Comparison of ENCODE assay signal across 13 cellular contexts in genomic region chr15:25641762-25642161, GRCh38.
"Had no signal": no experiment of that assay in that cellular context is flagged by ENCODE, and none has a peak within 500 bp of the region (broad histone marks: within the 10 kb centered on the region; RNA-seq: fewer than 3 reads in every experiment).

No MANE protein-coding gene starts in this region.

- H3K4me1 ChIP-seq: esophagus squamous epithelium, prostate gland, sigmoid colon had no signal

- H3K27me3 ChIP-seq: adrenal gland, sigmoid colon had no signal

- H3K36me3 Mint-ChIP-seq: activated CD4-positive, alpha-beta memory T cell treated with anti-CD3 and anti-CD28 coated beads for 36 hours; activated naive CD4-positive, alpha-beta T cell treated with anti-CD3 and anti-CD28 coated beads, Interleukin-2, amount 50 U/mL, for 24 hours; naive thymus-derived CD8-positive, alpha-beta T cell had no signal

- H3K4me3 Mint-ChIP-seq: activated CD4-positive, alpha-beta memory T cell treated with anti-CD3 and anti-CD28 coated beads for 36 hours; activated naive CD4-positive, alpha-beta T cell treated with anti-CD3 and anti-CD28 coated beads, Interleukin-2, amount 50 U/mL, for 24 hours; activated T-cell treated with anti-CD3 and anti-CD28 coated beads, Interleukin-2, amount 50 U/mL, for 24 hours; naive thymus-derived CD8-positive, alpha-beta T cell had no signal

- DNase-seq: activated CD4-positive, alpha-beta memory T cell treated with anti-CD3 and anti-CD28 coated beads for 36 hours; activated T-cell treated with anti-CD3 and anti-CD28 coated beads, Interleukin-2, amount 50 U/mL, for 24 hours; adrenal gland; esophagus squamous epithelium; hippocampal formation; lower lobe of right lung; mucosa of descending colon; naive thymus-derived CD8-positive, alpha-beta T cell; sigmoid colon; stimulated activated CD4-positive, alpha-beta T cell treated with anti-CD3 and anti-CD28 coated beads, Interleukin-1b, Interleukin-23, amount 100 ng/mL, for 48 hours had no signal

- ATAC-seq: mucosa of descending colon; naive thymus-derived CD8-positive, alpha-beta T cell had no signal

- H3K9me3 Mint-ChIP-seq: activated CD4-positive, alpha-beta memory T cell treated with anti-CD3 and anti-CD28 coated beads for 36 hours; activated naive CD4-positive, alpha-beta T cell treated with anti-CD3 and anti-CD28 coated beads, Interleukin-2, amount 50 U/mL, for 24 hours; activated T-cell treated with anti-CD3 and anti-CD28 coated beads, Interleukin-2, amount 50 U/mL, for 24 hours; naive thymus-derived CD8-positive, alpha-beta T cell had no signal

- H3K36me3 ChIP-seq: adrenal gland, esophagus squamous epithelium, lower lobe of right lung, prostate gland, sigmoid colon, thoracic aorta had no signal

- H3K9me3 ChIP-seq: adrenal gland, esophagus squamous epithelium, lower lobe of right lung, prostate gland, sigmoid colon, thoracic aorta had no signal

- H3K27ac Mint-ChIP-seq: activated CD4-positive, alpha-beta memory T cell treated with anti-CD3 and anti-CD28 coated beads for 36 hours; activated naive CD4-positive, alpha-beta T cell treated with anti-CD3 and anti-CD28 coated beads, Interleukin-2, amount 50 U/mL, for 24 hours; activated T-cell treated with anti-CD3 and anti-CD28 coated beads, Interleukin-2, amount 50 U/mL, for 24 hours; naive thymus-derived CD8-positive, alpha-beta T cell had no signal

- H3K4me1 Mint-ChIP-seq: activated naive CD4-positive, alpha-beta T cell treated with anti-CD3 and anti-CD28 coated beads, Interleukin-2, amount 50 U/mL, for 24 hours; naive thymus-derived CD8-positive, alpha-beta T cell had no signal

- H3K4me3 ChIP-seq: adrenal gland, esophagus squamous epithelium, lower lobe of right lung, mucosa of descending colon, prostate gland, sigmoid colon, thoracic aorta had no signal
